In genomic region chr10:48556713-48557112, GRCh38 we compare ENCODE assay signal across 26 cellular contexts.
"Had no signal": no experiment of that assay in that cellular context is flagged by ENCODE, and none has a peak within 500 bp of the region (broad histone marks: within the 10 kb centered on the region; RNA-seq: fewer than 3 reads in every experiment).

No MANE protein-coding gene starts in this region.

- H3K4me1 ChIP-seq: colonic mucosa, parathyroid adenoma, upper lobe of right lung had no signal

- H3K27me3 Mint-ChIP-seq: stimulated activated naive CD8-positive, alpha-beta T cell treated with anti-CD3 and anti-CD28 coated beads, Interleukin-15, amount 100 ng/mL, for 72 hours had no signal

- ATAC-seq: effector memory CD8-positive, alpha-beta T cell; left lobe of liver; mucosa of descending colon; sciatic nerve; stimulated activated naive CD8-positive, alpha-beta T cell treated with anti-CD3 and anti-CD28 coated beads, Interleukin-15, amount 100 ng/mL, for 72 hours; upper lobe of right lung had no signal

- H3K27me3 ChIP-seq: colonic mucosa, neutrophil, suprapubic skin, transverse colon, upper lobe of right lung had no signal

- H3K27ac Mint-ChIP-seq: effector memory CD8-positive, alpha-beta T cell; mesothelial cell of epicardium; natural killer cell treated with Interleukin-12 subunit alpha and Interleukin-12 subunit beta and Interleukin-15 and Interleukin-18, amount 100 ng/mL, for 72 hours; progenitor cell of endocrine pancreas; stimulated activated naive CD8-positive, alpha-beta T cell treated with anti-CD3 and anti-CD28 coated beads, Interleukin-15, amount 100 ng/mL, for 72 hours had no signal

- H3K36me3 ChIP-seq: colonic mucosa, neutrophil, suprapubic skin, transverse colon, upper lobe of right lung had no signal

- H3K27ac ChIP-seq: colonic mucosa, neutrophil, parathyroid adenoma, suprapubic skin, transverse colon, upper lobe of right lung had no signal

- H3K9me3 ChIP-seq: colonic mucosa, mucosa of descending colon, neutrophil, suprapubic skin, transverse colon, upper lobe of right lung had no signal

- H3K4me3 ChIP-seq: colonic mucosa, mucosa of descending colon, smooth muscle cell, suprapubic skin, transverse colon, upper lobe of right lung had no signal

- DNase-seq: colonic mucosa; dermis blood vessel endothelial cell; effector memory CD8-positive, alpha-beta T cell; erythroblast; kidney; mesenchymal stem cell; mucosa of descending colon; naive B cell; stimulated activated CD4-positive, alpha-beta T cell treated with anti-CD3 and anti-CD28 coated beads, Interleukin-12 subunit alpha, Interleukin-12 subunit beta, amount 100 ng/mL, for 4 hours; stimulated activated CD4-positive, alpha-beta T cell treated with anti-CD3 and anti-CD28 coated beads, Interleukin-1b, Interleukin-23, amount 100 ng/mL, for 48 hours; stimulated activated CD4-positive, alpha-beta T cell treated with anti-CD3 and anti-CD28 coated beads, Interleukin-4, amount 100 ng/mL, for 1 hour; stimulated activated CD8-positive, alpha-beta memory T cell treated with anti-CD3 and anti-CD28 coated beads, Interleukin-4, amount 100 ng/mL, for 48 hours; stimulated activated naive CD4-positive, alpha-beta T cell; stimulated activated naive CD8-positive, alpha-beta T cell treated with anti-CD3 and anti-CD28 coated beads, Interleukin-15, amount 100 ng/mL, for 72 hours; transverse colon; upper lobe of right lung had no signal

- H3K36me3 Mint-ChIP-seq: mesothelial cell of epicardium; naive B cell; natural killer cell treated with Interleukin-12 subunit alpha and Interleukin-12 subunit beta and Interleukin-15 and Interleukin-18, amount 100 ng/mL, for 72 hours had no signal

- H3K4me1 Mint-ChIP-seq: mesothelial cell of epicardium; stimulated activated naive CD8-positive, alpha-beta T cell treated with anti-CD3 and anti-CD28 coated beads, Interleukin-15, amount 100 ng/mL, for 72 hours had no signal

- H3K4me3 Mint-ChIP-seq: effector memory CD8-positive, alpha-beta T cell; mesothelial cell of epicardium; naive B cell; natural killer cell treated with Interleukin-12 subunit alpha and Interleukin-12 subunit beta and Interleukin-15 and Interleukin-18, amount 100 ng/mL, for 72 hours; neural crest cell; stimulated activated naive CD8-positive, alpha-beta T cell treated with anti-CD3 and anti-CD28 coated beads, Interleukin-15, amount 100 ng/mL, for 72 hours had no signal

- H3K9me3 Mint-ChIP-seq: effector memory CD8-positive, alpha-beta T cell; naive B cell; natural killer cell treated with Interleukin-12 subunit alpha and Interleukin-12 subunit beta and Interleukin-15 and Interleukin-18, amount 100 ng/mL, for 72 hours; neural crest cell; stimulated activated naive CD8-positive, alpha-beta T cell treated with anti-CD3 and anti-CD28 coated beads, Interleukin-15, amount 100 ng/mL, for 72 hours had no signal
